Comparison of ENCODE assay signal across 20 cellular contexts in the genomic region with DNA sequence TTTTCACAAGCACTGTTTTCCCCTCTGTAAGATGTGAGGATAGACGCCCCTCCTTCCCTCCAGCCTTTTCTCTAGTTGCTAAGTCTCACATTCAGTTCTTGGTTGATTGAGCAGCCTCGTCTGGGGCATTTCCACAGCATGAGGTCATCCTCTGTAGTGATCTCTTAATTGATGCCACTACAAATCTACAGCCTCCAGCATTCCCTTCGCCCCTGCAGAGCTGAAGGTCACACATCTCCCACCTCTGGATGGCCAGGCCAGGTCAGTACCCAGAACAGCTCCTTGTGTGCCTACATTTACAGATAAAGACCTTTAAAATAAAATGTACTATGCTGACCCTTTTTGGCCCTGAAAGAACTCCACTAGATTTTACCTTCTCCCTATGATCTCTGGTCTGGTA. TPM values are rescaled to one million over a fixed set of nuclear protein-coding genes. Genes with fewer than 3 reads are reported as not detected.
A peak's percentile ranks its signal among the peaks of the same experiment; 100 is the strongest.
DNase-seq lines count a peak whose midpoint lies in the region; TF ChIP-seq lines count a peak whose summit lies in the region.
"Had no signal": no experiment of that assay in that cellular context is flagged by ENCODE, and none has a peak within 500 bp of the region (broad histone marks: within the 10 kb centered on the region; RNA-seq: fewer than 3 reads in every experiment).

No MANE protein-coding gene starts in this region.

- H3K27ac Mint-ChIP-seq in H9, result peak overlapping the region in 1 of 3 experiments; percentile 3; a peak in 1 of 7 replicates
- H3K27ac Mint-ChIP-seq: CD4-positive, alpha-beta T cell; stimulated activated effector memory CD8-positive, alpha-beta T cell treated with anti-CD3 and anti-CD28 coated beads, Interleukin-12 subunit alpha, Interleukin-12 subunit beta, amount 100 ng/mL, for 72 hours had no signal

- DNase-seq in ACHN, result peak; percentile 9
- peak; percentile 69 for DNase-seq in H9
- peak; percentile 67 for DNase-seq in ecto neural progenitor cell (ENCODE audit: low spot score)
- DNase-seq in islet precursor cell, result peak; percentile 93
- no peak for DNase-seq in left ventricle myocardium inferior
- no peak for DNase-seq in NCI-H2171 (lab: John Stamatoyannopoulos, UW)
- DNase-seq in head of caudate nucleus, result no peak
- DNase-seq in SK-N-DZ (ENCODE audit: low spot score), result no peak
- DNase-seq: activated CD8-positive, alpha-beta memory T cell treated with anti-CD3 and anti-CD28 coated beads for 24 hours; activated naive CD4-positive, alpha-beta T cell treated with anti-CD3 and anti-CD28 coated beads, Interleukin-2, amount 50 U/mL, for 16 hours; activated T-cell treated with anti-CD3 and anti-CD28 coated beads, Interleukin-2, amount 50 U/mL, for 48 hours; CD4-positive, alpha-beta T cell; effector CD8-positive, alpha-beta T cell; mammary epithelial cell; NCI-H1048; NCI-H2081 treated with DMSO at 0.1 percent for 48 hours; NCI-H510A treated with DMSO at 0.1 percent for 48 hours had no signal

- H3K9me3 ChIP-seq in H9 (ENCODE audit: control insufficient read depth, low read depth, low read length) (no peaks in the 10 kb centered on the region), left ventricle myocardium inferior (replicated peaks) (no peaks in the 10 kb centered on the region)

- no peak overlapping the region for H3K9ac ChIP-seq in H9 (ENCODE audit: extremely low read depth, insufficient read length, low read length)
- H3K9ac ChIP-seq: KMS-11, parathyroid adenoma had no signal

- no peaks in the 10 kb centered on the region for H3K79me1 ChIP-seq in H9 (ENCODE audit: insufficient read depth, low read depth, low read length, poor library complexity, severe bottlenecking)

- H2AFZ ChIP-seq in H9 (ENCODE audit: low read length), result no peak overlapping the region
- H2AFZ ChIP-seq: parathyroid adenoma had no signal

- no peaks in the 10 kb centered on the region for H3K36me3 Mint-ChIP-seq in H9 (ENCODE audit: insufficient read depth in 1 of 3, low read depth in 3 of 3)
- H3K36me3 Mint-ChIP-seq: stimulated activated effector memory CD8-positive, alpha-beta T cell treated with anti-CD3 and anti-CD28 coated beads, Interleukin-12 subunit alpha, Interleukin-12 subunit beta, amount 100 ng/mL, for 72 hours had no signal

- no peak overlapping the region for H2BK15ac ChIP-seq in H9 (ENCODE audit: low read depth, low read length)

- no peak overlapping the region for H3K4me3 Mint-ChIP-seq in H9
- H3K4me3 Mint-ChIP-seq: CD4-positive, alpha-beta T cell; stimulated activated effector memory CD8-positive, alpha-beta T cell treated with anti-CD3 and anti-CD28 coated beads, Interleukin-12 subunit alpha, Interleukin-12 subunit beta, amount 100 ng/mL, for 72 hours had no signal

- H2BK20ac ChIP-seq in H9 (ENCODE audit: low read depth, low read length, poor library complexity, severe bottlenecking), result no peak overlapping the region

- H3K4me3 ChIP-seq in left ventricle myocardium inferior, result no peak overlapping the region

- H4K5ac ChIP-seq in H9 (ENCODE audit: insufficient read length, low read depth, low read length), result no peak overlapping the region

- H2BK12ac ChIP-seq in H9 (ENCODE audit: insufficient read length, low read depth, low read length), result no peak overlapping the region

- H3K79me2 ChIP-seq in H9 (ENCODE audit: insufficient read depth, low read length), result no peaks in the 10 kb centered on the region
- H3K79me2 ChIP-seq: parathyroid adenoma had no signal

- H3K56ac ChIP-seq in H9 (ENCODE audit: insufficient read length, low read depth, low read length), result no peak overlapping the region

- peaks cover 12 to 14% of the 10 kb centered on the region in 2 experiments for H3K4me1 Mint-ChIP-seq in H9
- H3K4me1 Mint-ChIP-seq: stimulated activated effector memory CD8-positive, alpha-beta T cell treated with anti-CD3 and anti-CD28 coated beads, Interleukin-12 subunit alpha, Interleukin-12 subunit beta, amount 100 ng/mL, for 72 hours had no signal

- H3K23ac ChIP-seq in H9 (ENCODE audit: insufficient read length, low read depth, low read length), result no peak overlapping the region

- no peaks in the 10 kb centered on the region for H4K20me1 ChIP-seq in H9 (ENCODE audit: control insufficient read depth, insufficient read depth, insufficient read length)

- no peak overlapping the region for H4K8ac ChIP-seq in H9 (replicated peaks; ENCODE audit: insufficient read length, low read depth, low read length)

- no peak overlapping the region for H2AK5ac ChIP-seq in H9 (ENCODE audit: insufficient read length, low read length)

- intact Hi-C loops in left ventricle myocardium inferior (cut with micrococcal nuclease), result no loop called here
- intact Hi-C loops in head of caudate nucleus (cut with DNase I), result no loop called here

- H3K14ac ChIP-seq in H9 (ENCODE audit: insufficient read depth, low read length), result no peak overlapping the region

- no peaks in the 10 kb centered on the region for H3K23me2 ChIP-seq in H9 (ENCODE audit: insufficient read length, low read depth, low read length, poor library complexity, severe bottlenecking)

- no peaks in the 10 kb centered on the region for H3K36me3 ChIP-seq in left ventricle myocardium inferior

- H3K27ac ChIP-seq in H9 (ENCODE audit: insufficient read length, low read depth, low read length), result no peak overlapping the region
- no peak overlapping the region for H3K27ac ChIP-seq in left ventricle myocardium inferior (replicated peaks)
- H3K27ac ChIP-seq: KMS-11, parathyroid adenoma had no signal

- in situ Hi-C loops in ACHN (cut with HindIII; ENCODE audit: low pct_ligation_motif_present, low pct_unique_long_range_greater_than_20kb, low sequenced_read_pairs), result no loop called here

- no peak overlapping the region for H2BK120ac ChIP-seq in H9 (ENCODE audit: low read depth, low read length, poor library complexity, severe bottlenecking)

- no peaks in the 10 kb centered on the region for H3K27me3 ChIP-seq in H9 (ENCODE audit: insufficient read depth, low read length)
- H3K27me3 ChIP-seq in left ventricle myocardium inferior (ENCODE audit: low read depth), result no peaks in the 10 kb centered on the region

- WGBS in H9 (ENCODE audit: extremely low coverage, insufficient read length, low lambda C conversion rate), result no CpG with 5 or more reads among the region's 3 CpGs

- TF ChIP-seq CTCF in H9 (conservative IDR thresholded peaks at IDR 0.05), result no peak
- TF ChIP-seq CTCF in left ventricle myocardium inferior (IDR thresholded peaks at IDR 0.05; ENCODE audit: borderline replicate concordance), result no peak

- H3K9me3 Mint-ChIP-seq in H9, result no peaks in the 10 kb centered on the region
- H3K9me3 Mint-ChIP-seq: CD4-positive, alpha-beta T cell had no signal

- no peak overlapping the region for H3K4me2 ChIP-seq in H9 (ENCODE audit: insufficient read depth, insufficient read length, low read length)
- H3K4me2 ChIP-seq: KMS-11 had no signal

- H3K4ac ChIP-seq in H9 (ENCODE audit: low read depth, low read length), result no peak overlapping the region

- H4K91ac ChIP-seq in H9 (ENCODE audit: insufficient read length, low read depth, low read length), result no peak overlapping the region

- no peak overlapping the region for H3K18ac ChIP-seq in H9 (ENCODE audit: insufficient read length, low read depth, low read length)

- H3K4me1 ChIP-seq in H9 (ENCODE audit: insufficient read depth, low read length) (peaks cover 4% of the 10 kb centered on the region; the same call in 1 of the 2 replicates), left ventricle myocardium inferior (no peaks in the 10 kb centered on the region)
- H3K4me1 ChIP-seq: parathyroid adenoma had no signal

- no peak overlapping the region for H2BK5ac ChIP-seq in H9 (ENCODE audit: insufficient read length, low read length)

- H3K27me3 Mint-ChIP-seq in H9 (ENCODE audit: low read depth), result no peaks in the 10 kb centered on the region
- H3K27me3 Mint-ChIP-seq: CD4-positive, alpha-beta T cell had no signal

- no peak overlapping the region for H3T11ph ChIP-seq in H9 (ENCODE audit: low read length)

RNA-seq across cellular contexts. Expression of a gene that starts 32.5 kb away (rescaled TPM):
- total RNA-seq in H9 (2021), result 4.9 and 5.4 TPM in 2 replicates
- total RNA-seq in left ventricle myocardium inferior, result 20.9 TPM
- polyA plus RNA-seq in SK-N-DZ (2014; cell fraction: cytosol; rRNA removed), result 71.7 and 126 TPM in 2 replicates
- 43.4 and 75.2 TPM in 2 replicates for polyA plus RNA-seq in SK-N-DZ (2014; cell fraction: nucleus; rRNA removed)
- total RNA-seq: CD4-positive, alpha-beta T cell had no signal

Comparison
In these comparisons a context has a peak if more than half of its experiments do, and no peak if none do; other contexts are left out.
1. DNase-seq: peak in ACHN (single experiment), H9 (single experiment), ecto neural progenitor cell (single experiment) and islet precursor cell (single experiment); none in left ventricle myocardium inferior (single experiment), NCI-H2171 (single experiment), head of caudate nucleus (0 of 42) and SK-N-DZ (single experiment).